ENCODE assay signal across 8 cellular contexts in genomic region chr10:43407576-43408330, GRCh38. TPM values are rescaled to one million over a fixed set of nuclear protein-coding genes. Genes with fewer than 3 reads are reported as not detected.
DNase-seq lines count a peak whose midpoint lies in the region; ATAC-seq and TF ChIP-seq lines count a peak whose summit lies in the region.

No MANE protein-coding gene starts in this region.

- CTCF ChIA-PET in HCT116 (lab: Charles Lee): interaction anchor here (1.1 kb wide), 1 partner anchor 46 kb away, joined by 3 read pairs; no protein-coding TSS in a partner anchor

- peak overlapping the region; percentile 100 for H3K9ac ChIP-seq in HCT116 (ENCODE audit: low read length)
- peak overlapping the region; percentile 100 for H3K9ac ChIP-seq in MM.1S (ENCODE audit: low read length)

- H3K9me2 ChIP-seq in HCT116 (ENCODE audit: insufficient read depth) (no peaks in the 10 kb centered on the region), MM.1S (replicated peaks; ENCODE audit: insufficient read depth, low read length) (no peaks in the 10 kb centered on the region)

- peak overlapping the region; percentile 92 to 93 for H3K4me3 ChIP-seq in HCT116 (replicated peaks in 1 of 2; ENCODE audit: low read depth in 1 of 2, low read length in 2 of 2)
- peak overlapping the region; percentile 91 for H3K4me3 ChIP-seq in MM.1S (ENCODE audit: low read length)
- H3K4me3 ChIP-seq in adrenal gland: peak overlapping the region in 3 of 4 donors; percentile 75 to 97 (median 89)
- peak overlapping the region; percentile 61 to 69 for H3K4me3 ChIP-seq in prostate gland
- H3K4me3 ChIP-seq in urinary bladder (ENCODE audit: low read depth, low read length): peak overlapping the region; percentile 91

- RAD21 ChIA-PET in HCT116 (lab: Charles Lee; ENCODE audit: low non-redundant PET in 1 of 2, low total read pairs in 2 of 2, uncharacterized antibody in 2 of 2, unreplicated experiment in 2 of 2): interaction anchor here in 1 of 2 experiments (0.6 to 0.7 kb wide), 2 partner anchors 19 to 28 kb away, joined by 3 read pairs; no protein-coding TSS in a partner anchor

- H3K4me1 ChIP-seq in HCT116 (ENCODE audit: control insufficient read depth in 1 of 2, insufficient read depth in 2 of 2, low read length in 2 of 2) (peaks cover 46 to 64% of the 10 kb centered on the region in 2 experiments), MM.1S (ENCODE audit: low read length) (peaks cover 18% of the 10 kb centered on the region), adrenal gland (replicated peaks in 1 of 2) (peaks cover 23 to 43% of the 10 kb centered on the region in 2 donors), prostate gland (replicated peaks) (peaks cover 6% of the 10 kb centered on the region), urinary bladder (ENCODE audit: insufficient read depth) (peaks cover 4% of the 10 kb centered on the region)

- H3K4me2 ChIP-seq in HCT116 (ENCODE audit: low read length) (peak overlapping the region; percentile 93), MM.1S (ENCODE audit: low read depth, low read length) (peak overlapping the region; percentile 88)

- 0% methylated on average over 45 to 56 of the region's 56 CpGs for WGBS in adrenal gland, 4 donors
- under 1% methylated on average over 56 of the region's 56 CpGs for WGBS in prostate gland
- WGBS in urinary bladder: under 1% methylated on average over 56 of the region's 56 CpGs

- H3K36me3 ChIP-seq in HCT116 (ENCODE audit: control insufficient read depth in 1 of 2, insufficient read depth in 2 of 2, low read length in 2 of 2): peaks cover 4 to 9% of the 10 kb centered on the region in 2 experiments; a peak in 2 of 4 replicates
- no peaks in the 10 kb centered on the region for H3K36me3 ChIP-seq in MM.1S (replicated peaks; ENCODE audit: insufficient read depth, low read length)
- peaks cover 0 to 4% of the 10 kb centered on the region in 2 donors for H3K36me3 ChIP-seq in adrenal gland (replicated peaks in 1 of 2)
- H3K36me3 ChIP-seq in prostate gland: no peaks in the 10 kb centered on the region
- H3K36me3 ChIP-seq in urinary bladder (ENCODE audit: insufficient read depth): no peaks in the 10 kb centered on the region

- ATAC-seq in HCT116 (peak; percentile 24), left cardiac atrium (peak; percentile 76 to 77)

- H3K79me2 ChIP-seq in HCT116 (ENCODE audit: insufficient read depth, low read length): peaks cover 69% of the 10 kb centered on the region
- peaks cover 61% of the 10 kb centered on the region for H3K79me2 ChIP-seq in MM.1S (ENCODE audit: low read length)

- TF ChIP-seq POLR2A in GM10847 (IDR thresholded peaks at IDR 0.05; ENCODE audit: extremely low read depth, insufficient read length): peak; percentile 71
- TF ChIP-seq POLR2A in HCT116 (IDR thresholded peaks at IDR 0.05; ENCODE audit: borderline replicate concordance, extremely low read depth, insufficient read depth, insufficient read length): peak; percentile 66
- peak; percentile 42 to 70 for TF ChIP-seq POLR2A in adrenal gland (IDR thresholded peaks at IDR 0.05)
- peak; percentile 72 for TF ChIP-seq POLR2A in prostate gland (IDR thresholded peaks at IDR 0.05)

- TF ChIP-seq CTCF in HCT116 (IDR thresholded peaks at IDR 0.05 in 2 of 3, conservative IDR thresholded peaks at IDR 0.05 in 1 of 3; ENCODE audit: borderline replicate concordance in 1 of 3, insufficient read depth in 1 of 3, low read depth in 2 of 3, low read length in 2 of 3) (peak in 2 of 3 experiments; percentile 41 to 50; a peak in 4 of 6 replicates), MM.1S (IDR thresholded peaks at IDR 0.05; ENCODE audit: low read length) (peak; percentile 40), adrenal gland (IDR thresholded peaks at IDR 0.05) (peak in 5 of 6 experiments; percentile 36 to 58 (median 47)), prostate gland (IDR thresholded peaks at IDR 0.05) (peak in 2 of 4 experiments; percentile 43 to 47)

- DNase-seq in HCT116 (ENCODE audit: low read depth, low spot score) (peak; percentile 76), MM.1S (peak; percentile 94), SW 1271 (lab: John Stamatoyannopoulos, UW) (peak; percentile 47 to 77), adrenal gland (peak; percentile 90 to 96 (median 94)), left cardiac atrium (peak; percentile 96), prostate gland (ENCODE audit: low spot score) (peak; percentile 95)

- H3F3A ChIP-seq in MM.1S (ENCODE audit: insufficient read depth, low read length): peaks cover 56% of the 10 kb centered on the region

- H3K27me3 ChIP-seq in HCT116 (ENCODE audit: insufficient read depth, low read length): no peaks in the 10 kb centered on the region
- H3K27me3 ChIP-seq in MM.1S (replicated peaks; ENCODE audit: insufficient read depth, low read length): no peaks in the 10 kb centered on the region
- no peaks in the 10 kb centered on the region for H3K27me3 ChIP-seq in adrenal gland
- no peaks in the 10 kb centered on the region for H3K27me3 ChIP-seq in prostate gland (replicated peaks; ENCODE audit: insufficient read depth)

- POLR2A ChIA-PET in HCT116 (lab: Charles Lee): interaction anchor here (0.8 to 1.8 kb wide), 7 partner anchors 8 to 204 kb away, joined by 3 to 11 read pairs (median 5); no protein-coding TSS in a partner anchor

- H4K20me1 ChIP-seq in HCT116 (ENCODE audit: insufficient read depth): peaks cover 25% of the 10 kb centered on the region; the same call in 1 of the 2 replicates
- peaks cover 24% of the 10 kb centered on the region for H4K20me1 ChIP-seq in MM.1S (ENCODE audit: insufficient read depth, low read length)

- H2AFZ ChIP-seq in HCT116 (ENCODE audit: low read depth, low read length, poor library complexity, severe bottlenecking) (no peak overlapping the region), MM.1S (ENCODE audit: low read length) (no peak overlapping the region)

- intact Hi-C loops in HCT116 (cut with micrococcal nuclease): loop anchor here (2.0 kb wide), 1 partner anchor 29 kb away; the partner anchor contains the start of gene ZNF487
- intact Hi-C loops in adrenal gland (cut with DNase I): no loop called here
- intact Hi-C loops in left cardiac atrium (cut with DNase I): no loop called here
- intact Hi-C loops in prostate gland (cut with DNase I): no loop called here

- H3K9me3 ChIP-seq in HCT116 (ENCODE audit: control insufficient read depth in 1 of 2, insufficient read depth in 1 of 2, low read depth in 1 of 2, low read length in 2 of 2) (no peaks in the 10 kb centered on the region), MM.1S (replicated peaks; ENCODE audit: insufficient read depth, low read length) (no peaks in the 10 kb centered on the region), adrenal gland (replicated peaks in 1 of 3) (no peaks in the 10 kb centered on the region), prostate gland (no peaks in the 10 kb centered on the region)

- H3K27ac ChIP-seq in HCT116 (ENCODE audit: low read depth, low read length): peak overlapping the region; percentile 96
- H3K27ac ChIP-seq in MM.1S (ENCODE audit: low read length): peak overlapping the region; percentile 100
- H3K27ac ChIP-seq in adrenal gland: peak overlapping the region; percentile 99 to 100 (median 99)
- peak overlapping the region; percentile 97 to 99 for H3K27ac ChIP-seq in prostate gland
- H3K27ac ChIP-seq in urinary bladder (ENCODE audit: low read depth): peak overlapping the region; percentile 100

- BruUV-seq in HCT116 (replicated peaks; lab: Mats Ljungman, UMichigan): TSS peak; percentile 32

- TF ChIP-seq RAD21 in HCT116 (IDR thresholded peaks at IDR 0.05; ENCODE audit: low read depth): no peak

TF ChIP-seq in HCT116, 20 proteins besides CTCF, POLR2A, EP300 and RAD21 (continues in another document):
- TF ChIP-seq ZNF274 (IDR thresholded peaks at IDR 0.05; ENCODE audit: low read depth, low read length): no peak
- TF ChIP-seq EZH2 (IDR thresholded peaks at IDR 0.05): no peak
- TF ChIP-seq ZFX (IDR thresholded peaks at IDR 0.05): peak; percentile 45
- TF ChIP-seq CBX3 (IDR thresholded peaks at IDR 0.05; ENCODE audit: low read depth): no peak; the same call in 1 of the 2 replicates
- no peak for TF ChIP-seq JUND (IDR thresholded peaks at IDR 0.05)
- no peak for TF ChIP-seq EZH2phosphoT487 (IDR thresholded peaks at IDR 0.05; ENCODE audit: borderline replicate concordance)
- no peak for TF ChIP-seq ELF1 (IDR thresholded peaks at IDR 0.05; ENCODE audit: borderline replicate concordance, low read depth)
- peak; percentile 97 for TF ChIP-seq POLR2AphosphoS5 (IDR thresholded peaks at IDR 0.05; ENCODE audit: low read depth, low read length)
- TF ChIP-seq SIN3A (IDR thresholded peaks at IDR 0.05; ENCODE audit: low read depth): peak; percentile 80
- TF ChIP-seq MAX (IDR thresholded peaks at IDR 0.05): peak; percentile 96

RNA-seq across cellular contexts. Expression of gene HNRNPF, which starts 1.2 kb away (rescaled TPM):
- 333 TPM for total RNA-seq in HCT116 (2021; ENCODE audit: unreplicated experiment)
- 197 and 213 TPM in 2 replicates for polyA plus RNA-seq in HCT116 (2012)
- 100 to 1,000 TPM; 103 to 207 (median 144) TPM for total RNA-seq in adrenal gland
- polyA plus RNA-seq in adrenal gland: 100 to 1,000 TPM in 1 of 3 donors, 10 to 100 TPM in 2; 48.7 to 141 (median 51.3) TPM
- 100 to 1,000 TPM in 1 of 2 donors, 10 to 100 TPM in 1; 83.6 to 107 TPM for total RNA-seq in left cardiac atrium
- total RNA-seq in prostate gland: 100 to 1,000 TPM; 175 to 199 TPM
- total RNA-seq in urinary bladder: 119 TPM
- 174 TPM for polyA plus RNA-seq in urinary bladder

RNA-seq across cellular contexts. Expression of gene ZNF487, which starts 29.2 kb away (rescaled TPM):
- 4.0 TPM for total RNA-seq in HCT116 (2021; ENCODE audit: unreplicated experiment)
- polyA plus RNA-seq in HCT116 (2012): 2.7 and 3.4 TPM in 2 replicates
- total RNA-seq in adrenal gland: 1 to 10 TPM; 2.1 to 8.1 (median 4.5) TPM
- 1 to 10 TPM; 7.2 to 8.6 (median 7.6) TPM for polyA plus RNA-seq in adrenal gland
- 1 to 10 TPM; 2.2 to 2.3 TPM for total RNA-seq in left cardiac atrium
- 10 to 100 TPM in 1 of 2 donors, 1 to 10 TPM in 1; 6.6 to 12.5 TPM for total RNA-seq in prostate gland
- 18.1 TPM for total RNA-seq in urinary bladder
- 10.5 TPM for polyA plus RNA-seq in urinary bladder

RNA-seq across cellular contexts. Expression of gene FXYD4, which starts 36.3 kb away (rescaled TPM):
- 0.71 TPM for total RNA-seq in HCT116 (2021; ENCODE audit: unreplicated experiment)
- 2.2 and 3.4 TPM in 2 replicates for polyA plus RNA-seq in HCT116 (2012)
- under 1 TPM in 1 of 8 donors, not detected in 7; 0.86 TPM for total RNA-seq in adrenal gland
- not detected for polyA plus RNA-seq in adrenal gland
- total RNA-seq in left cardiac atrium: not detected
- not detected for total RNA-seq in prostate gland
- total RNA-seq in urinary bladder: 0.95 TPM
- not detected for polyA plus RNA-seq in urinary bladder

Comparison
In these comparisons a context has a peak if more than half of its experiments do, and no peak if none do; other contexts are left out.
1. Peak in every context shown above with its lines: DNase-seq, ATAC-seq, H3K4me3 ChIP-seq and H3K27ac ChIP-seq.